In the genomic region with DNA sequence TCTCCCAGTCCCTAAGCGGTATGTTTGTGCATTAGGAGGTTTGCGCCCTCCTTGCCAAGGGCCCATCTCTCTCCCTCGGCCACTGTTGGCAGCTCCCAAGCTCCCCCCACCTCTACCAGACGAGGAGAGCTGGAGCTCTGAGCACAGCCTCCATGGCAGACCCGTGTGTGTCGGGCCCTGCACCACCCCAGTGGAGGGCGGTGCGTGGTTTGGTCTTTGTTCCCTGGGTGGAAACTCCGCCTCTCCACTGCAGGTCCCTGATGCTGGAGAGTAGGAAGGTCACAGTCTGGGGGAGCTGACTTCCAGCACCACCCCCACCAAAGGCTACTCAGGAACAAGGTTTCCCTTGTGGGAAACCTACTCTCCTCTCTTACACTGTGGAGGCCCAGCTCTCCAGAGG, we compare ENCODE assay signal across 18 cellular contexts.
DNase-seq lines count a peak whose midpoint lies in the region; ATAC-seq and TF ChIP-seq lines count a peak whose summit lies in the region.
"Had no signal": no experiment of that assay in that cellular context is flagged by ENCODE, and none has a peak within 500 bp of the region (broad histone marks: within the 10 kb centered on the region; RNA-seq: fewer than 3 reads in every experiment).

No MANE protein-coding gene starts in this region.

- H3K27me3 Mint-ChIP-seq in GM23338 (ENCODE audit: insufficient read depth, low read depth, poor library complexity), result peaks cover 4% of the 10 kb centered on the region
- peaks cover 2% of the 10 kb centered on the region for H3K27me3 Mint-ChIP-seq in neural progenitor cell (ENCODE audit: insufficient read depth, low read depth)

- H3K79me2 ChIP-seq in GM23338 (replicated peaks; ENCODE audit: insufficient read depth) (no peaks in the 10 kb centered on the region), neural progenitor cell (ENCODE audit: low read depth) (no peaks in the 10 kb centered on the region)

- no peak for ATAC-seq in GM23338
- ATAC-seq: A549; CD8-positive, alpha-beta T cell had no signal

- H3K36me3 ChIP-seq in GM23338 (ENCODE audit: insufficient read depth) (no peaks in the 10 kb centered on the region), neural progenitor cell (no peaks in the 10 kb centered on the region), H7 (replicated peaks; ENCODE audit: control insufficient read depth, insufficient read depth, low read length) (no peaks in the 10 kb centered on the region)
- H3K36me3 ChIP-seq: BLaER1 treated with 17β-estradiol and CSF1 and Interleukin-3, amounts not matched to agents 10 nM and 100 nM had no signal

- H3K9me3 ChIP-seq in neural progenitor cell (ENCODE audit: low read depth), result no peaks in the 10 kb centered on the region
- H3K9me3 ChIP-seq: A549; BLaER1 treated with 17β-estradiol and CSF1 and Interleukin-3, amounts not matched to agents 10 nM and 100 nM; Caco-2 had no signal

- H3K27ac ChIP-seq in GM23338 (ENCODE audit: low read depth), result no peak overlapping the region
- H3K27ac ChIP-seq in neural progenitor cell, result no peak overlapping the region
- H3K27ac ChIP-seq: 22Rv1; A549; BLaER1 treated with 17β-estradiol and CSF1 and Interleukin-3, amounts not matched to agents 10 nM and 100 nM; C4-2B had no signal

- no peaks in the 10 kb centered on the region for H3K36me3 Mint-ChIP-seq in GM23338 (ENCODE audit: low read depth)
- H3K36me3 Mint-ChIP-seq in neural progenitor cell, result no peaks in the 10 kb centered on the region
- H3K36me3 Mint-ChIP-seq: CD8-positive, alpha-beta T cell had no signal

- no peaks in the 10 kb centered on the region for H4K20me1 ChIP-seq in GM23338 (replicated peaks; ENCODE audit: insufficient read depth)
- no peaks in the 10 kb centered on the region for H4K20me1 ChIP-seq in neural progenitor cell (ENCODE audit: low read depth)
- H4K20me1 ChIP-seq: BLaER1 treated with 17β-estradiol and CSF1 and Interleukin-3, amounts not matched to agents 10 nM and 100 nM had no signal

- TF ChIP-seq CTCF in GM23338 (conservative IDR thresholded peaks at IDR 0.05; ENCODE audit: low read depth in 2 of 2), result no peak
- TF ChIP-seq CTCF in neural progenitor cell (IDR thresholded peaks at IDR 0.05), result no peak

- no peak overlapping the region for H3K9ac ChIP-seq in neural progenitor cell
- H3K9ac ChIP-seq: BLaER1 treated with 17β-estradiol and CSF1 and Interleukin-3, amounts not matched to agents 10 nM and 100 nM had no signal

- H3K27me3 ChIP-seq in GM23338 (ENCODE audit: insufficient read depth) (no peaks in the 10 kb centered on the region), neural progenitor cell (no peaks in the 10 kb centered on the region), H7 (ENCODE audit: control insufficient read depth, insufficient read depth, low read length) (no peaks in the 10 kb centered on the region)
- H3K27me3 ChIP-seq: BLaER1 treated with 17β-estradiol and CSF1 and Interleukin-3, amounts not matched to agents 10 nM and 100 nM had no signal

- H3K4me3 Mint-ChIP-seq in GM23338, result no peak overlapping the region
- no peak overlapping the region for H3K4me3 Mint-ChIP-seq in neural progenitor cell
- H3K4me3 Mint-ChIP-seq: B cell; CD4-positive, alpha-beta T cell; CD8-positive, alpha-beta T cell had no signal

- H3K27ac Mint-ChIP-seq in GM23338 (no peak overlapping the region), neural progenitor cell (no peak overlapping the region)
- H3K27ac Mint-ChIP-seq: B cell; CD4-positive, alpha-beta T cell; CD8-positive, alpha-beta T cell had no signal

- H3K4me3 ChIP-seq in GM23338 (no peak overlapping the region), neural progenitor cell (no peak overlapping the region), H7 (ENCODE audit: insufficient read depth, low read depth, low read length) (no peak overlapping the region)
- H3K4me3 ChIP-seq: A549; BLaER1 treated with 17β-estradiol and CSF1 and Interleukin-3, amounts not matched to agents 10 nM and 100 nM had no signal

- no peak overlapping the region for H3K4me2 ChIP-seq in GM23338
- H3K4me2 ChIP-seq in neural progenitor cell, result no peak overlapping the region
- H3K4me2 ChIP-seq: A549; BLaER1 treated with 17β-estradiol and CSF1 and Interleukin-3, amounts not matched to agents 10 nM and 100 nM had no signal

- DNase-seq in activated effector memory CD4-positive, alpha-beta T cell treated with anti-CD3 and anti-CD28 coated beads, Interleukin-2, amount 50 U/mL, for 16 hours, result peak; percentile 37
- no peak for DNase-seq in activated effector memory CD4-positive, alpha-beta T cell treated with Interleukin-2 at 50 U/mL for 16 hours
- no peak for DNase-seq in GM23338 (ENCODE audit: low spot score)
- no peak for DNase-seq in neural progenitor cell (ENCODE audit: low spot score)
- no peak for DNase-seq in H7
- no peak for DNase-seq in SKM-1 (lab: John Stamatoyannopoulos, UW; ENCODE audit: unreplicated experiment)
- DNase-seq: AML-193; Caco-2; Calu3; CD4-positive, alpha-beta T cell; CD8-positive, alpha-beta T cell; DMS79 treated with DMSO at 0.1 percent for 48 hours; GF-D8 had no signal

- no peaks in the 10 kb centered on the region for H3K9me2 ChIP-seq in GM23338 (ENCODE audit: insufficient read depth)

- H2AFZ ChIP-seq in GM23338 (peak overlapping the region; percentile 59; the same call in 1 of the 2 replicates), neural progenitor cell (replicated peaks) (peak overlapping the region; percentile 34)

- H3K4me1 Mint-ChIP-seq in GM23338 (no peaks in the 10 kb centered on the region), neural progenitor cell (peaks cover 2% of the 10 kb centered on the region)
- H3K4me1 Mint-ChIP-seq: B cell had no signal

- H3K9me3 Mint-ChIP-seq in GM23338 (no peaks in the 10 kb centered on the region), neural progenitor cell (no peaks in the 10 kb centered on the region)
- H3K9me3 Mint-ChIP-seq: CD4-positive, alpha-beta T cell; CD8-positive, alpha-beta T cell had no signal

- no peaks in the 10 kb centered on the region for H3K4me1 ChIP-seq in GM23338 (ENCODE audit: insufficient read depth)
- no peaks in the 10 kb centered on the region for H3K4me1 ChIP-seq in neural progenitor cell
- H3K4me1 ChIP-seq: A549, Caco-2 had no signal

- H3F3A ChIP-seq in GM23338 (replicated peaks; ENCODE audit: low read depth) (no peaks in the 10 kb centered on the region), neural progenitor cell (ENCODE audit: low read depth) (no peaks in the 10 kb centered on the region)

TF ChIP-seq in GM23338, 12 proteins besides CTCF, POLR2A, EP300 and RAD21 (continues in another document):
- TF ChIP-seq EZH2 (IDR thresholded peaks at IDR 0.05; ENCODE audit: low read depth, unreplicated experiment), result no peak
- TF ChIP-seq STAT1 (IDR thresholded peaks at IDR 0.05; ENCODE audit: unreplicated experiment), result no peak
- no peak for TF ChIP-seq POLR2AphosphoS5 (IDR thresholded peaks at IDR 0.05; ENCODE audit: low read depth)
- no peak for TF ChIP-seq JUNB (IDR thresholded peaks at IDR 0.05; ENCODE audit: unreplicated experiment)
- no peak for TF ChIP-seq CREB1 (CRISPR knock-in tag; IDR thresholded peaks at IDR 0.05; ENCODE audit: low read depth)
- TF ChIP-seq, protein P1, sequence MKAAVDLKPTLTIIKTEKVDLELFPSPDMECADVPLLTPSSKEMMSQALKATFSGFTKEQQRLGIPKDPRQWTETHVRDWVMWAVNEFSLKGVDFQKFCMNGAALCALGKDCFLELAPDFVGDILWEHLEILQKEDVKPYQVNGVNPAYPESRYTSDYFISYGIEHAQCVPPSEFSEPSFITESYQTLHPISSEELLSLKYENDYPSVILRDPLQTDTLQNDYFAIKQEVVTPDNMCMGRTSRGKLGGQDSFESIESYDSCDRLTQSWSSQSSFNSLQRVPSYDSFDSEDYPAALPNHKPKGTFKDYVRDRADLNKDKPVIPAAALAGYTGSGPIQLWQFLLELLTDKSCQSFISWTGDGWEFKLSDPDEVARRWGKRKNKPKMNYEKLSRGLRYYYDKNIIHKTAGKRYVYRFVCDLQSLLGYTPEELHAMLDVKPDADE (IDR thresholded peaks at IDR 0.05), result no peak
- TF ChIP-seq NANOG (IDR thresholded peaks at IDR 0.05; ENCODE audit: borderline replicate concordance), result no peak
- no peak for TF ChIP-seq ZNF331 (CRISPR knock-in tag; IDR thresholded peaks at IDR 0.05; ENCODE audit: low read depth)
- TF ChIP-seq EZH2phosphoT487 (IDR thresholded peaks at IDR 0.05; ENCODE audit: unreplicated experiment), result no peak
